Comparison of ENCODE assay signal across 8 cellular contexts in genomic region chr4:70901984-70902576, GRCh38. TPM values are rescaled to one million over a fixed set of nuclear protein-coding genes. Genes with fewer than 3 reads are reported as not detected.
A peak's percentile ranks its signal among the peaks of the same experiment; 100 is the strongest.
DNase-seq lines count a peak whose midpoint lies in the region; ATAC-seq and TF ChIP-seq lines count a peak whose summit lies in the region.

TSS of gene MOB1B (plus strand) at chr4:70902369. CDS start at chr4:70902537, 168 bp downstream.

- H3K9ac ChIP-seq in BLaER1 treated with 17β-estradiol and CSF1 and Interleukin-3, amounts not matched to agents 10 nM and 100 nM, result peak within 1 kb of the TSS; percentile 81 to 89 (median 86)

- intact Hi-C loops in right lobe of liver (cut with DNase I), result no loop called here

- peaks cover 6 to 45% (median 26%) of the 10 kb centered on the region in 11 experiments; a peak in 17 of 22 replicates for H4K20me1 ChIP-seq in BLaER1 treated with 17β-estradiol and CSF1 and Interleukin-3, amounts not matched to agents 10 nM and 100 nM

- TF ChIP-seq CTCF in right lobe of liver (IDR thresholded peaks at IDR 0.05), result peak; percentile 33 to 51 (median 40)

- peak within 1 kb of the TSS; percentile 80 to 93 (median 89) for H3K4me3 ChIP-seq in BLaER1 treated with 17β-estradiol and CSF1 and Interleukin-3, amounts not matched to agents 10 nM and 100 nM
- H3K4me3 ChIP-seq in right lobe of liver, result peak within 1 kb of the TSS; percentile 83 to 89 (median 87)

- H3K4me1 ChIP-seq in BLaER1 treated with 17β-estradiol and CSF1 and Interleukin-3, amounts not matched to agents 10 nM and 100 nM, result peaks cover 19 to 45% (median 28%) of the 10 kb centered on the region in 10 experiments
- peaks cover 0 to 2% (median 0%) of the 10 kb centered on the region in 4 donors for H3K4me1 ChIP-seq in right lobe of liver

- H3K4me2 ChIP-seq in BLaER1 treated with 17β-estradiol and CSF1 and Interleukin-3, amounts not matched to agents 10 nM and 100 nM, result peak within 1 kb of the TSS; percentile 81 to 98 (median 91)

- 0% methylated on average over 13 of the region's 47 CpGs for WGBS in right lobe of liver (ENCODE audit: insufficient coverage, low coverage, low lambda C conversion rate, missing lambda C conversion rate)

- peaks cover 18 to 23% (median 21%) of the 10 kb centered on the region in 11 experiments for H3K36me3 ChIP-seq in BLaER1 treated with 17β-estradiol and CSF1 and Interleukin-3, amounts not matched to agents 10 nM and 100 nM
- H3K36me3 ChIP-seq in right lobe of liver, result no peaks in the 10 kb centered on the region

- DNase-seq in NCI-H748 treated with DMSO at 0.1 percent for 48 hours (lab: John Stamatoyannopoulos, UW), result peak; percentile 44
- DNase-seq in activated CD4-positive, alpha-beta T cell treated with anti-CD3 and anti-CD28 coated beads, Interleukin-2, amount 50 U/mL, for 4 hours, result peak; percentile 83
- DNase-seq in dermis microvascular lymphatic vessel endothelial cell (ENCODE audit: low read depth in 2 of 2), result peak; percentile 52 to 87
- peak; percentile 88 to 91 (median 88) for DNase-seq in right lobe of liver
- DNase-seq in stimulated activated CD4-positive, alpha-beta T cell treated with anti-CD3 and anti-CD28 coated beads, Interleukin-4, amount 100 ng/mL, for 4 hours, result peak; percentile 81 to 87

- H3K27ac ChIP-seq in BLaER1 treated with 17β-estradiol and CSF1 and Interleukin-3, amounts not matched to agents 10 nM and 100 nM, result peak within 1 kb of the TSS; percentile 61 to 86 (median 78)
- H3K27ac ChIP-seq in right lobe of liver, result peak within 1 kb of the TSS; percentile 31 to 80 (median 65)

- no peaks in the 10 kb centered on the region for H3K27me3 ChIP-seq in BLaER1 treated with 17β-estradiol and CSF1 and Interleukin-3, amounts not matched to agents 10 nM and 100 nM
- no peaks in the 10 kb centered on the region for H3K27me3 ChIP-seq in right lobe of liver

- ATAC-seq in HG03439 (IDR thresholded peaks at IDR 0.05; ENCODE audit: unreplicated experiment) (peak; percentile 96), right lobe of liver (peak; percentile 96 to 98 (median 98))

- H3K9me3 ChIP-seq in BLaER1 treated with 17β-estradiol and CSF1 and Interleukin-3, amounts not matched to agents 10 nM and 100 nM (replicated peaks in 1 of 11), result no peaks in the 10 kb centered on the region; a peak in 2 of 22 replicates
- no peaks in the 10 kb centered on the region for H3K9me3 ChIP-seq in right lobe of liver

- TF ChIP-seq POLR2A in GM19193 (IDR thresholded peaks at IDR 0.05; ENCODE audit: extremely low read depth, insufficient read depth, insufficient read length), result peak; percentile 68
- TF ChIP-seq POLR2A in right lobe of liver (IDR thresholded peaks at IDR 0.05), result peak; percentile 42

RNA-seq across cellular contexts. Expression of gene MOB1B, which starts in this region (rescaled TPM):
- total RNA-seq in dermis microvascular lymphatic vessel endothelial cell (8.2 and 10.4 TPM in 2 replicates), right lobe of liver (10 to 100 TPM in 1 of 6 experiments, 1 to 10 TPM in 5; 4.4 to 13.0 (median 6.5) TPM)

Comparison
In these comparisons a context has a peak if more than half of its experiments do, and no peak if none do; other contexts are left out.
1. Peak in every context shown above with its lines: DNase-seq, ATAC-seq, H3K4me3 ChIP-seq and H3K27ac ChIP-seq.